7 cellular contexts compared by ENCODE assay signal in the genomic region with DNA sequence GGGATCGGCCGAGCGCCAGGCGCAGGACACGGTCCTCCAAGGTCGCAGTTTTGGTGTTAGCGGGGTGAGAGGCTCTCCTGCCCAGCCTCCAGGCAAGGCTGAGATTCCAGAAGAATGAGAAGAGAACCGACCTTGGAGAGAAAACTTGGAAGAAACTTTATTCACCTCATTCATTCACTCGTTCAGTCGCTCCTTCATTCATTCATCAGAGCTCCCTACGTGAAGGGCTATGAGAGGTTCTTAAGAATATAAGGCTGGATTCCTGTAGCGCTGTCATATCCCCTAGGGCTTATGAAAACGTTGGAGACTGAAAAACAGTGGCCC. TPM values are rescaled to one million over a fixed set of nuclear protein-coding genes. Genes with fewer than 3 reads are reported as not detected.
DNase-seq lines count a peak whose midpoint lies in the region; ATAC-seq and TF ChIP-seq lines count a peak whose summit lies in the region.

No MANE protein-coding gene starts in this region.

- H3K9me3 ChIP-seq in skeletal muscle satellite cell (replicated peaks; ENCODE audit: low read length), result no peaks in the 10 kb centered on the region

- no peak for TF ChIP-seq CTCF in foreskin fibroblast (IDR thresholded peaks at IDR 0.05; ENCODE audit: low read depth, low read length)

- peak overlapping the region; percentile 77 for H3K9ac ChIP-seq in skeletal muscle satellite cell (ENCODE audit: low read depth, low read length)

- DNase-seq in H7, result no peak
- DNase-seq in SW480 (ENCODE audit: low spot score), result peak; percentile 42
- DNase-seq in foreskin fibroblast, result peak in 1 of 2 donors; percentile 44
- no peak for DNase-seq in NCI-H69 (lab: John Stamatoyannopoulos, UW)

- H3K4me3 ChIP-seq in H7 (ENCODE audit: insufficient read depth, low read depth, low read length) (peak overlapping the region; percentile 80), foreskin fibroblast (ENCODE audit: low read depth in 1 of 2, low read length in 2 of 2) (peak overlapping the region; percentile 68 to 76), skeletal muscle satellite cell (ENCODE audit: low read length) (peak overlapping the region; percentile 90)

- H3K4me1 ChIP-seq in skeletal muscle satellite cell (ENCODE audit: control insufficient read depth, insufficient read depth, low read length), result peaks cover 3% of the 10 kb centered on the region

- no peaks in the 10 kb centered on the region for H3K27me3 ChIP-seq in H7 (ENCODE audit: control insufficient read depth, insufficient read depth, low read length)
- peaks cover 10% of the 10 kb centered on the region for H3K27me3 ChIP-seq in skeletal muscle satellite cell (ENCODE audit: control insufficient read depth, insufficient read depth, low read length)

- ATAC-seq in HG02610 (IDR thresholded peaks at IDR 0.05; ENCODE audit: unreplicated experiment), result no peak
- ATAC-seq in HG03135 (IDR thresholded peaks at IDR 0.05; ENCODE audit: unreplicated experiment), result no peak

- H3K4me2 ChIP-seq in skeletal muscle satellite cell (ENCODE audit: low read length), result peak overlapping the region; percentile 99

- H3K36me3 ChIP-seq in H7 (replicated peaks; ENCODE audit: control insufficient read depth, insufficient read depth, low read length), result no peaks in the 10 kb centered on the region
- H3K36me3 ChIP-seq in skeletal muscle satellite cell (ENCODE audit: insufficient read depth, low read length), result no peaks in the 10 kb centered on the region

RNA-seq across cellular contexts. Expression of a gene that starts 1.0 kb away (rescaled TPM):
- 84.4 and 103 TPM in 2 replicates for total RNA-seq in H7 (2014; rRNA removed; shearing (Covaris generic))
- total RNA-seq in skeletal muscle satellite cell (2012; rRNA removed), result 17.0 and 22.3 TPM in 2 replicates
